Comparison of ENCODE assay signal across 25 cellular contexts in the genomic region with DNA sequence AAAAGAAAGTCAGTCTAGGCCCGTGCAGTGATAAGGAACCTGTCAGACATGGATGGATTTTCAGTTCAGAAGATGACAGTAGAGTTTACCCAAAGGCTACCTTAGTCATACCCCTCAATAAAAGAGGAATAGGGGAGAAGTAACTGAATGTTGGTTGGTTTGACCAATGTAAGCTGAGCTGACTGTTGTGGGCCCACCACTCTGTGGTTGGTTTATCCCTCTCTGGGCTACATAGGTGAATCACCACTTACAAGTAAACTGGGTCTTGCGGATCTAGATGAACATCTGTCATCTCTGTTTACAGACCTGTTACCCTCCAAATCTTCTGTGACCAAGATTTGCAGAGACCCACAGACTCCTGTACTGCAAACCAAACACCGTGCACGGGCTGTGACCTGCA. TPM values are rescaled to one million over a fixed set of nuclear protein-coding genes. Genes with fewer than 3 reads are reported as not detected.
"Had no signal": no experiment of that assay in that cellular context is flagged by ENCODE, and none has a peak within 500 bp of the region (broad histone marks: within the 10 kb centered on the region; RNA-seq: fewer than 3 reads in every experiment).

No MANE protein-coding gene starts in this region.

- H3K4me1 ChIP-seq: breast epithelium, neural progenitor cell, parathyroid adenoma, psoas muscle, tibial nerve had no signal

- H3K4me3 ChIP-seq: breast epithelium, neural progenitor cell, psoas muscle, tibial nerve had no signal

- DNase-seq: activated B cell treated with CpG ODN at 0.5 μM for 24 hours; activated CD4-positive, alpha-beta T cell treated with anti-CD3 and anti-CD28 coated beads, Interleukin-2, amount 50 U/mL, for 1 hour; activated CD8-positive, alpha-beta T cell treated with anti-CD3 and anti-CD28 coated beads for 36 hours; activated naive CD8-positive, alpha-beta T cell treated with anti-CD3 and anti-CD28 coated beads, Interleukin-2, amount 50 U/mL, for 24 hours; activated T-cell treated with anti-CD3 and anti-CD28 coated beads, Interleukin-2, amount 50 U/mL, for 48 hours; amygdala; central memory CD4-positive, alpha-beta T cell; head of caudate nucleus; hippocampal formation; kidney; midbrain; naive thymus-derived CD8-positive, alpha-beta T cell; occipital lobe; psoas muscle; stimulated activated CD4-positive, alpha-beta T cell treated with anti-CD3 and anti-CD28 coated beads, Interleukin-15, amount 100 ng/mL, for 24 hours; stimulated activated CD4-positive, alpha-beta T cell treated with anti-CD3 and anti-CD28 coated beads, Interleukin-2, amount 100 ng/mL, for 24 hours; stimulated activated naive CD4-positive, alpha-beta T cell treated with Interleukin-2 at 50 U/mL for 16 hours; T-helper 2 cell had no signal

- H3K27me3 ChIP-seq: breast epithelium, neural progenitor cell, tibial nerve had no signal

- H2AFZ ChIP-seq: neural progenitor cell, parathyroid adenoma had no signal

- H3K9me3 ChIP-seq: breast epithelium, psoas muscle, tibial nerve had no signal

- ATAC-seq: activated CD8-positive, alpha-beta T cell treated with anti-CD3 and anti-CD28 coated beads for 36 hours; activated naive CD8-positive, alpha-beta T cell treated with anti-CD3 and anti-CD28 coated beads, Interleukin-2, amount 50 U/mL, for 24 hours; naive thymus-derived CD8-positive, alpha-beta T cell; psoas muscle had no signal

- H3K4me2 ChIP-seq: neural progenitor cell had no signal

- H3K9ac ChIP-seq: neural progenitor cell, parathyroid adenoma had no signal

- H3K79me2 ChIP-seq: parathyroid adenoma had no signal

- H3K27ac ChIP-seq: breast epithelium, neural progenitor cell, parathyroid adenoma, psoas muscle, tibial nerve had no signal

- H3K36me3 ChIP-seq: breast epithelium, tibial nerve had no signal

- FAIRE-seq: endothelial cell of umbilical vein, kidney had no signal

RNA-seq across cellular contexts. Expression of a gene that starts 37.2 kb away (rescaled TPM):
- total RNA-seq: activated B cell treated with CpG ODN at 0.5 μM for 24 hours; breast epithelium; kidney; naive thymus-derived CD8-positive, alpha-beta T cell; ureter had no signal
- polyA plus RNA-seq: fibroblast of lung; naive thymus-derived CD8-positive, alpha-beta T cell had no signal
